Comparison of ENCODE assay signal across 1 cellular context in the genomic region with DNA sequence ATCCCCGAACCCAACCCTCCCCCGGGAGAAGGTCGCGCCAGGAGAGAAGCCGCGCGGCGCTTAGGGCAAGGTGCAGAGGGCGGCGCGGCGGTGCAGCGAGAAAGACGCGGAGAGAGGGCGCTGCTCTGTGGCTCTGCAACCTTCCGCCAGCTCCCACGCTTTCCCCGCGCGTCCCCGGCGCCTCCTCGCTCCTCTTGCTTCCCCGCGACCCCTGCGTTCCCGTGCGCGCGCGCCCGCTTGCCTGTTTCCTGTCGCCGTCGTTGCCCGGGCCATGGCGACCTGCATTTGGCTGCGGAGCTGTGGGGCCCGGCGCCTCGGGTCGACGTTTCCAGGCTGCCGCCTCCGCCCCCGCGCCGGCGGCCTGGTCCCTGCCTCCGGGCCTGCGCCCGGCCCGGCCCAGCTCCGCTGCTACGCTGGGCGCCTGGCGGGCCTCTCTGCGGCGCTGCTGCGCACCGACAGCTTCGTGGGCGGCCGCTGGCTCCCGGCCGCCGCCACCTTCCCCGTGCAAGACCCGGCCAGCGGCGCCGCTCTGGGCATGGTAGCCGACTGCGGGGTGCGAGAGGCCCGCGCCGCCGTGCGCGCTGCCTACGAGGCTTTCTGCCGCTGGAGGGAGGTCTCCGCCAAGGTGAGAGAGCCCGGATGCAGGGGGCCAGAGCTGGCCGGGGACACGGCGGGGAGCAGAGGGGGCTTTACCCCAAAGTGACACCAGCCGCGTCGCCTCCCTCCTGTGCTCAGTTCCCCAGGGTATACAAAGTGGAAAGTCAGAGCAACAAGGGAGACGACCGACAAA.
TF ChIP-seq lines count a peak whose summit lies in the region.

A gene (plus strand): TSS at position 244 of the 790 bp plus-strand sequence. CDS start 28 bp downstream, at position 272.

TF ChIP-seq in K562, 482 proteins besides CTCF, POLR2A, EP300 and RAD21 (continued from another document and continues in another):
- TF ChIP-seq, protein P1, sequence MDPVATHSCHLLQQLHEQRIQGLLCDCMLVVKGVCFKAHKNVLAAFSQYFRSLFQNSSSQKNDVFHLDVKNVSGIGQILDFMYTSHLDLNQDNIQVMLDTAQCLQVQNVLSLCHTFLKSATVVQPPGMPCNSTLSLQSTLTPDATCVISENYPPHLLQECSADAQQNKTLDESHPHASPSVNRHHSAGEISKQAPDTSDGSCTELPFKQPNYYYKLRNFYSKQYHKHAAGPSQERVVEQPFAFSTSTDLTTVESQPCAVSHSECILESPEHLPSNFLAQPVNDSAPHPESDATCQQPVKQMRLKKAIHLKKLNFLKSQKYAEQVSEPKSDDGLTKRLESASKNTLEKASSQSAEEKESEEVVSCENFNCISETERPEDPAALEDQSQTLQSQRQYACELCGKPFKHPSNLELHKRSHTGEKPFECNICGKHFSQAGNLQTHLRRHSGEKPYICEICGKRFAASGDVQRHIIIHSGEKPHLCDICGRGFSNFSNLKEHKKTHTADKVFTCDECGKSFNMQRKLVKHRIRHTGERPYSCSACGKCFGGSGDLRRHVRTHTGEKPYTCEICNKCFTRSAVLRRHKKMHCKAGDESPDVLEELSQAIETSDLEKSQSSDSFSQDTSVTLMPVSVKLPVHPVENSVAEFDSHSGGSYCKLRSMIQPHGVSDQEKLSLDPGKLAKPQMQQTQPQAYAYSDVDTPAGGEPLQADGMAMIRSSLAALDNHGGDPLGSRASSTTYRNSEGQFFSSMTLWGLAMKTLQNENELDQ (CRISPR knock-in tag; IDR thresholded peaks at IDR 0.05; ENCODE audit: borderline replicate concordance) = no peak
- TF ChIP-seq, protein P2, sequence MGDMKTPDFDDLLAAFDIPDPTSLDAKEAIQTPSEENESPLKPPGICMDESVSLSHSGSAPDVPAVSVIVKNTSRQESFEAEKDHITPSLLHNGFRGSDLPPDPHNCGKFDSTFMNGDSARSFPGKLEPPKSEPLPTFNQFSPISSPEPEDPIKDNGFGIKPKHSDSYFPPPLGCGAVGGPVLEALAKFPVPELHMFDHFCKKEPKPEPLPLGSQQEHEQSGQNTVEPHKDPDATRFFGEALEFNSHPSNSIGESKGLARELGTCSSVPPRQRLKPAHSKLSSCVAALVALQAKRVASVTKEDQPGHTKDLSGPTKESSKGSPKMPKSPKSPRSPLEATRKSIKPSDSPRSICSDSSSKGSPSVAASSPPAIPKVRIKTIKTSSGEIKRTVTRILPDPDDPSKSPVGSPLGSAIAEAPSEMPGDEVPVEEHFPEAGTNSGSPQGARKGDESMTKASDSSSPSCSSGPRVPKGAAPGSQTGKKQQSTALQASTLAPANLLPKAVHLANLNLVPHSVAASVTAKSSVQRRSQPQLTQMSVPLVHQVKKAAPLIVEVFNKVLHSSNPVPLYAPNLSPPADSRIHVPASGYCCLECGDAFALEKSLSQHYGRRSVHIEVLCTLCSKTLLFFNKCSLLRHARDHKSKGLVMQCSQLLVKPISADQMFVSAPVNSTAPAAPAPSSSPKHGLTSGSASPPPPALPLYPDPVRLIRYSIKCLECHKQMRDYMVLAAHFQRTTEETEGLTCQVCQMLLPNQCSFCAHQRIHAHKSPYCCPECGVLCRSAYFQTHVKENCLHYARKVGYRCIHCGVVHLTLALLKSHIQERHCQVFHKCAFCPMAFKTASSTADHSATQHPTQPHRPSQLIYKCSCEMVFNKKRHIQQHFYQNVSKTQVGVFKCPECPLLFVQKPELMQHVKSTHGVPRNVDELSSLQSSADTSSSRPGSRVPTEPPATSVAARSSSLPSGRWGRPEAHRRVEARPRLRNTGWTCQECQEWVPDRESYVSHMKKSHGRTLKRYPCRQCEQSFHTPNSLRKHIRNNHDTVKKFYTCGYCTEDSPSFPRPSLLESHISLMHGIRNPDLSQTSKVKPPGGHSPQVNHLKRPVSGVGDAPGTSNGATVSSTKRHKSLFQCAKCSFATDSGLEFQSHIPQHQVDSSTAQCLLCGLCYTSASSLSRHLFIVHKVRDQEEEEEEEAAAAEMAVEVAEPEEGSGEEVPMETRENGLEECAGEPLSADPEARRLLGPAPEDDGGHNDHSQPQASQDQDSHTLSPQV (IDR thresholded peaks at IDR 0.05) = peak; percentile 60; the same call in 1 of the 2 replicates
- TF ChIP-seq ATF7 (IDR thresholded peaks at IDR 0.05) (peak; percentile 34; the same call in 1 of the 2 replicates), ETV5 (CRISPR knock-in tag; IDR thresholded peaks at IDR 0.05; ENCODE audit: low read depth) (no peak), FUS (optimal IDR thresholded peaks at IDR 0.05; ENCODE audit: low read depth, low read length) (no peak), CEBPG (CRISPR knock-in tag; IDR thresholded peaks at IDR 0.05) (no peak), CEBPG (tag; conservative IDR thresholded peaks at IDR 0.05 in 1 of 2, IDR thresholded peaks at IDR 0.05 in 1 of 2) (no peak), RCOR1 (IDR thresholded peaks at IDR 0.05; ENCODE audit: borderline replicate concordance in 1 of 2, low read depth in 2 of 2, low read length in 2 of 2) (no peak; a peak in 1 of 4 replicates), RHOXF2B (CRISPR knock-in tag; conservative IDR thresholded peaks at IDR 0.05) (no peak), HNRNPH1 (optimal IDR thresholded peaks at IDR 0.05; ENCODE audit: low read depth, low read length) (no peak), ZNF695 (CRISPR knock-in tag; IDR thresholded peaks at IDR 0.05) (no peak), NR2C1 (IDR thresholded peaks at IDR 0.05) (no peak), NR2C1 (tag; IDR thresholded peaks at IDR 0.05) (peak; percentile 40), CXXC5 (CRISPR knock-in tag; IDR thresholded peaks at IDR 0.05) (peak; percentile 89), SMARCA5 (IDR thresholded peaks at IDR 0.05) (no peak), KAT2B (IDR thresholded peaks at IDR 0.05; ENCODE audit: low read depth, low read length) (no peak), GABPA (tag; conservative IDR thresholded peaks at IDR 0.05; ENCODE audit: low read depth) (peak; percentile 65), ZNF175 (CRISPR knock-in tag; IDR thresholded peaks at IDR 0.05; ENCODE audit: low read depth) (no peak), CREB1 (IDR thresholded peaks at IDR 0.05) (peak; percentile 31; the same call in 1 of the 2 replicates), CREB1 (CRISPR knock-in tag; IDR thresholded peaks at IDR 0.05) (no peak), ZNF282 (CRISPR knock-in tag; IDR thresholded peaks at IDR 0.05) (no peak), ZNF347 (CRISPR knock-in tag; IDR thresholded peaks at IDR 0.05; ENCODE audit: low read depth) (no peak), ZNF174 (CRISPR knock-in tag; IDR thresholded peaks at IDR 0.05) (no peak), MAFF (IDR thresholded peaks at IDR 0.05; ENCODE audit: low read length) (no peak), YY1 (IDR thresholded peaks at IDR 0.05; ENCODE audit: borderline replicate concordance in 1 of 3, control insufficient read depth in 1 of 3, extremely low read depth in 1 of 3, insufficient read depth in 3 of 3, insufficient read length in 1 of 3, insufficient replicate concordance in 2 of 3, low read depth in 1 of 3, low read length in 2 of 3) (peak in 2 of 3 experiments; percentile 43 to 69), ZBTB17 (CRISPR knock-in tag; IDR thresholded peaks at IDR 0.05) (0 out of 2 replicates have a peak, but pooled peaks have one; percentile 43), ZBTB7A (IDR thresholded peaks at IDR 0.05; ENCODE audit: borderline replicate concordance, control insufficient read depth, low read depth, low read length) (peak; percentile 68; the same call in 1 of the 2 replicates), C11orf30 (IDR thresholded peaks at IDR 0.05; ENCODE audit: low read depth) (no peak), SIN3A (IDR thresholded peaks at IDR 0.05; ENCODE audit: borderline replicate concordance in 2 of 2, control insufficient read depth in 1 of 2, low read depth in 2 of 2, low read length in 2 of 2) (0 out of 4 replicates have a peak, but pooled peaks of 1 of the 2 experiments have one; percentile 21), HMGN3 (IDR thresholded peaks at IDR 0.05; ENCODE audit: borderline replicate concordance, extremely low read depth, insufficient read length, low read depth, low read length) (peak; percentile 44), MTA3 (IDR thresholded peaks at IDR 0.05; ENCODE audit: borderline replicate concordance) (peak; percentile 78; the same call in 1 of the 2 replicates), MAFG (tag; conservative IDR thresholded peaks at IDR 0.05) (no peak), CHD4 (IDR thresholded peaks at IDR 0.05; ENCODE audit: insufficient read depth, insufficient replicate concordance, low read depth, low read length, poor library complexity, severe bottlenecking) (no peak), ZNF197 (CRISPR knock-in tag; IDR thresholded peaks at IDR 0.05; ENCODE audit: low read depth) (peak; percentile 66), ZNF316 (IDR thresholded peaks at IDR 0.05) (peak; percentile 30), SUPT5H (IDR thresholded peaks at IDR 0.05) (peak; percentile 28; the same call in 1 of the 2 replicates), TAF1 (IDR thresholded peaks at IDR 0.05; ENCODE audit: control insufficient read depth, extremely low read depth, insufficient read depth, low read length, severe bottlenecking) (peak; percentile 14), SMAD4 (CRISPR knock-in tag; conservative IDR thresholded peaks at IDR 0.05) (peak; percentile 87), SRF (CRISPR knock-in tag; IDR thresholded peaks at IDR 0.05) (0 out of 4 replicates have a peak, but pooled peaks of 1 of the 2 experiments have one; percentile 3), ZNF232 (CRISPR knock-in tag; IDR thresholded peaks at IDR 0.05) (no peak), ZEB2 (IDR thresholded peaks at IDR 0.05) (0 out of 2 replicates have a peak, but pooled peaks have one; percentile 16), HNRNPLL (IDR thresholded peaks at IDR 0.05; ENCODE audit: low read depth, low read length, poor library complexity, severe bottlenecking) (peak; percentile 63)
- TF ChIP-seq, protein P3, sequence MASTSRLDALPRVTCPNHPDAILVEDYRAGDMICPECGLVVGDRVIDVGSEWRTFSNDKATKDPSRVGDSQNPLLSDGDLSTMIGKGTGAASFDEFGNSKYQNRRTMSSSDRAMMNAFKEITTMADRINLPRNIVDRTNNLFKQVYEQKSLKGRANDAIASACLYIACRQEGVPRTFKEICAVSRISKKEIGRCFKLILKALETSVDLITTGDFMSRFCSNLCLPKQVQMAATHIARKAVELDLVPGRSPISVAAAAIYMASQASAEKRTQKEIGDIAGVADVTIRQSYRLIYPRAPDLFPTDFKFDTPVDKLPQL (IDR thresholded peaks at IDR 0.05; ENCODE audit: extremely low read depth, insufficient read length) = no peak
- TF ChIP-seq, protein P4, sequence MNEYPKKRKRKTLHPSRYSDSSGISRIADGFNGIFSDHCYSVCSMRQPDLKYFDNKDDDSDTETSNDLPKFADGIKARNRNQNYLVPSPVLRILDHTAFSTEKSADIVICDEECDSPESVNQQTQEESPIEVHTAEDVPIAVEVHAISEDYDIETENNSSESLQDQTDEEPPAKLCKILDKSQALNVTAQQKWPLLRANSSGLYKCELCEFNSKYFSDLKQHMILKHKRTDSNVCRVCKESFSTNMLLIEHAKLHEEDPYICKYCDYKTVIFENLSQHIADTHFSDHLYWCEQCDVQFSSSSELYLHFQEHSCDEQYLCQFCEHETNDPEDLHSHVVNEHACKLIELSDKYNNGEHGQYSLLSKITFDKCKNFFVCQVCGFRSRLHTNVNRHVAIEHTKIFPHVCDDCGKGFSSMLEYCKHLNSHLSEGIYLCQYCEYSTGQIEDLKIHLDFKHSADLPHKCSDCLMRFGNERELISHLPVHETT (CRISPR knock-in tag; conservative IDR thresholded peaks at IDR 0.05 in 1 of 2, IDR thresholded peaks at IDR 0.05 in 1 of 2) = peak in 1 of 2 experiments; percentile 53; a peak in 1 of 4 replicates
- TF ChIP-seq, protein P5, sequence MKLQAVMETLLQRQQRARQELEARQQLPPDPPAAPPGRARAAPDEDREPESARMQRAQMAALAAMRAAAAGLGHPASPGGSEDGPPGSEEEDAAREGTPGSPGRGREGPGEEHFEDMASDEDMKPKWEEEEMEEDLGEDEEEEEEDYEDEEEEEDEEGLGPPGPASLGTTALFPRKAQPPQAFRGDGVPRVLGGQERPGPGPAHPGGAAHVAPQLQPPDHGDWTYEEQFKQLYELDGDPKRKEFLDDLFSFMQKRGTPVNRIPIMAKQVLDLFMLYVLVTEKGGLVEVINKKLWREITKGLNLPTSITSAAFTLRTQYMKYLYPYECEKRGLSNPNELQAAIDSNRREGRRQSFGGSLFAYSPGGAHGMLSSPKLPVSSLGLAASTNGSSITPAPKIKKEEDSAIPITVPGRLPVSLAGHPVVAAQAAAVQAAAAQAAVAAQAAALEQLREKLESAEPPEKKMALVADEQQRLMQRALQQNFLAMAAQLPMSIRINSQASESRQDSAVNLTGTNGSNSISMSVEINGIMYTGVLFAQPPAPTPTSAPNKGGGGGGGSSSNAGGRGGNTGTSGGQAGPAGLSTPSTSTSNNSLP (IDR thresholded peaks at IDR 0.05; ENCODE audit: borderline replicate concordance, low read depth, low read length) = no peak
- TF ChIP-seq, protein P6, sequence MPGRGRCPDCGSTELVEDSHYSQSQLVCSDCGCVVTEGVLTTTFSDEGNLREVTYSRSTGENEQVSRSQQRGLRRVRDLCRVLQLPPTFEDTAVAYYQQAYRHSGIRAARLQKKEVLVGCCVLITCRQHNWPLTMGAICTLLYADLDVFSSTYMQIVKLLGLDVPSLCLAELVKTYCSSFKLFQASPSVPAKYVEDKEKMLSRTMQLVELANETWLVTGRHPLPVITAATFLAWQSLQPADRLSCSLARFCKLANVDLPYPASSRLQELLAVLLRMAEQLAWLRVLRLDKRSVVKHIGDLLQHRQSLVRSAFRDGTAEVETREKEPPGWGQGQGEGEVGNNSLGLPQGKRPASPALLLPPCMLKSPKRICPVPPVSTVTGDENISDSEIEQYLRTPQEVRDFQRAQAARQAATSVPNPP (IDR thresholded peaks at IDR 0.05; ENCODE audit: borderline replicate concordance, insufficient read depth, insufficient read length) = no peak
- TF ChIP-seq, protein P7, sequence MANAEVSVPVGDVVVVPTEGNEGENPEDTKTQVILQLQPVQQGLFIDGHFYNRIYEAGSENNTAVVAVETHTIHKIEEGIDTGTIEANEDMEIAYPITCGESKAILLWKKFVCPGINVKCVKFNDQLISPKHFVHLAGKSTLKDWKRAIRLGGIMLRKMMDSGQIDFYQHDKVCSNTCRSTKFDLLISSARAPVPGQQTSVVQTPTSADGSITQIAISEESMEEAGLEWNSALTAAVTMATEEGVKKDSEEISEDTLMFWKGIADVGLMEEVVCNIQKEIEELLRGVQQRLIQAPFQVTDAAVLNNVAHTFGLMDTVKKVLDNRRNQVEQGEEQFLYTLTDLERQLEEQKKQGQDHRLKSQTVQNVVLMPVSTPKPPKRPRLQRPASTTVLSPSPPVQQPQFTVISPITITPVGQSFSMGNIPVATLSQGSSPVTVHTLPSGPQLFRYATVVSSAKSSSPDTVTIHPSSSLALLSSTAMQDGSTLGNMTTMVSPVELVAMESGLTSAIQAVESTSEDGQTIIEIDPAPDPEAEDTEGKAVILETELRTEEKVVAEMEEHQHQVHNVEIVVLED (CRISPR knock-in tag; IDR thresholded peaks at IDR 0.05) = peak; percentile 28; the same call in 1 of the 2 replicates
